ENCODE assay signal across 1 cellular context in the genomic region with DNA sequence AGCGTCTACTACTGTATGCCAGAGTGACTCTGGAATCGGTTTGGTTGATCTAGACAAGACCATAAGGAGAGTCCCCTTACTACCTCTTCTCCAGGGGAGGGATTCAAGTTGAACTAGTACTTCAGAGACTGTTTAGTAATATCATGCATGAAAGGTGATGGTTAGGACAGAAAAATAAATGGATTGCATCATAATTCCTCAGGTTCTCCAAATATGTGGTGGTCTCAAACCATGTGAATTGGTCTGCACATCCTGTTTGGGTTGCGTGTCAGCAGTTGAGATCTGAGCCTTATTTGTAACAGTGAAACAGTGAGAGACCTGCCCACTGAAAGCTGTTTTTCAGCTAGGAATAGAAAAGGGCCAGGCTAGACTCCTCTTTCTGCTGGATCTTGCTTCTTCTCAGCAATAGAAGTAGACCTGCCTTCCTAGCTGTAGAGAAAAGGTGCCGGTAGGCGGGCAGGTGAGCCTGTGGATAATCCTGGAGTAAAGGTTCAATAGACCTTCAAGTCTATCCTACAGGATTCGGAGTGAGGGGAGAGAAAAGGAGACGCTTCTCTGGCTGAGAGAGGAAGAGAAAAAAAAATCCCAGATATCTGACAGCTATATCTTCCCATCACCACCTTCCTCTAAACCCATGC.
TF ChIP-seq lines count a peak whose summit lies in the region.

No MANE protein-coding gene starts in this region.

TF ChIP-seq in SK-N-SH treated with all-trans-retinoic acid at 6 μM for 48 hours, 23 proteins besides CTCF, POLR2A, EP300 and RAD21 (continued from another document):
- TF ChIP-seq, protein P1, sequence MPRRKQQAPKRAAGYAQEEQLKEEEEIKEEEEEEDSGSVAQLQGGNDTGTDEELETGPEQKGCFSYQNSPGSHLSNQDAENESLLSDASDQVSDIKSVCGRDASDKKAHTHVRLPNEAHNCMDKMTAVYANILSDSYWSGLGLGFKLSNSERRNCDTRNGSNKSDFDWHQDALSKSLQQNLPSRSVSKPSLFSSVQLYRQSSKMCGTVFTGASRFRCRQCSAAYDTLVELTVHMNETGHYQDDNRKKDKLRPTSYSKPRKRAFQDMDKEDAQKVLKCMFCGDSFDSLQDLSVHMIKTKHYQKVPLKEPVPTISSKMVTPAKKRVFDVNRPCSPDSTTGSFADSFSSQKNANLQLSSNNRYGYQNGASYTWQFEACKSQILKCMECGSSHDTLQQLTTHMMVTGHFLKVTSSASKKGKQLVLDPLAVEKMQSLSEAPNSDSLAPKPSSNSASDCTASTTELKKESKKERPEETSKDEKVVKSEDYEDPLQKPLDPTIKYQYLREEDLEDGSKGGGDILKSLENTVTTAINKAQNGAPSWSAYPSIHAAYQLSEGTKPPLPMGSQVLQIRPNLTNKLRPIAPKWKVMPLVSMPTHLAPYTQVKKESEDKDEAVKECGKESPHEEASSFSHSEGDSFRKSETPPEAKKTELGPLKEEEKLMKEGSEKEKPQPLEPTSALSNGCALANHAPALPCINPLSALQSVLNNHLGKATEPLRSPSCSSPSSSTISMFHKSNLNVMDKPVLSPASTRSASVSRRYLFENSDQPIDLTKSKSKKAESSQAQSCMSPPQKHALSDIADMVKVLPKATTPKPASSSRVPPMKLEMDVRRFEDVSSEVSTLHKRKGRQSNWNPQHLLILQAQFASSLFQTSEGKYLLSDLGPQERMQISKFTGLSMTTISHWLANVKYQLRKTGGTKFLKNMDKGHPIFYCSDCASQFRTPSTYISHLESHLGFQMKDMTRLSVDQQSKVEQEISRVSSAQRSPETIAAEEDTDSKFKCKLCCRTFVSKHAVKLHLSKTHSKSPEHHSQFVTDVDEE (CRISPR knock-in tag; IDR thresholded peaks at IDR 0.05) = no peak
- TF ChIP-seq ISL1 (CRISPR knock-in tag; IDR thresholded peaks at IDR 0.05) (no peak), RARB (CRISPR knock-in tag; IDR thresholded peaks at IDR 0.05) (no peak), GLIS3 (CRISPR knock-in tag; IDR thresholded peaks at IDR 0.05) (no peak)
